10 cellular contexts compared by ENCODE assay signal in genomic region chr15:99252326-99252725, GRCh38. TPM values are rescaled to one million over a fixed set of nuclear protein-coding genes. Genes with fewer than 3 reads are reported as not detected.
A peak's percentile ranks its signal among the peaks of the same experiment; 100 is the strongest.
DNase-seq lines count a peak whose midpoint lies in the region; ATAC-seq and TF ChIP-seq lines count a peak whose summit lies in the region.
"Had no signal": no experiment of that assay in that cellular context is flagged by ENCODE, and none has a peak within 500 bp of the region (broad histone marks: within the 10 kb centered on the region; RNA-seq: fewer than 3 reads in every experiment).

No MANE protein-coding gene starts in this region.

- 55 to 67% (median 59%) methylated on average over 7 of the region's 7 CpGs for WGBS in stomach, 5 donors

- POLR2A ChIA-PET in activated CD4-positive, alpha-beta T cell treated with anti-CD3 and anti-CD28 coated beads for 36 hours (lab: Charles Lee): interaction anchor here (0.9 to 1.2 kb wide), 3 partner anchors 15 to 455 kb away, joined by 3 read pairs; no protein-coding TSS in a partner anchor

- H3K27ac Mint-ChIP-seq in activated CD4-positive, alpha-beta T cell treated with anti-CD3 and anti-CD28 coated beads for 36 hours: peak overlapping the region; percentile 19
- H3K27ac Mint-ChIP-seq in T-helper 17 cell: no peak overlapping the region
- H3K27ac Mint-ChIP-seq: nephron progenitor cell had no signal

- intact Hi-C loops in activated CD4-positive, alpha-beta T cell treated with anti-CD3 and anti-CD28 coated beads for 36 hours (cut with DNase I, micrococcal nuclease): loop anchor here (5.0 kb wide), 4 partner anchors 315 to 1350 kb away; partner anchors contain the start of genes ASB7 (in 2 of the 2), LINS1 (in 2 of the 2), ADAMTS17 (in 1 of the 2) and IGF1R (in 1 of the 2)
- intact Hi-C loops in stomach (cut with DNase I; ENCODE audit: low total_unique reads): no loop called here

- no peak for TF ChIP-seq POLR2A in stomach (IDR thresholded peaks at IDR 0.05)

- H3K36me3 ChIP-seq in iPS-15b (ENCODE audit: control insufficient read depth, insufficient read depth, low read length) (no peaks in the 10 kb centered on the region), stomach (peaks cover 0 to 16% (median 8%) of the 10 kb centered on the region in 4 donors)

- no peak for ATAC-seq in activated CD4-positive, alpha-beta T cell treated with anti-CD3 and anti-CD28 coated beads for 36 hours
- ATAC-seq in T-helper 17 cell: no peak
- ATAC-seq in HG02970 (IDR thresholded peaks at IDR 0.05; ENCODE audit: low FRiP score, unreplicated experiment): no peak
- ATAC-seq in GM18873 (IDR thresholded peaks at IDR 0.05; ENCODE audit: low FRiP score, unreplicated experiment): no peak

- no peak overlapping the region for H3K4me3 Mint-ChIP-seq in activated CD4-positive, alpha-beta T cell treated with anti-CD3 and anti-CD28 coated beads for 36 hours
- peak overlapping the region; percentile 85 for H3K4me3 Mint-ChIP-seq in T-helper 17 cell
- H3K4me3 Mint-ChIP-seq: nephron progenitor cell had no signal

- TF ChIP-seq CTCF in stomach (IDR thresholded peaks at IDR 0.05): no peak

- no peak overlapping the region for H3K9ac ChIP-seq in iPS-15b (ENCODE audit: low read depth, low read length)

- TF ChIP-seq EP300 in stomach (IDR thresholded peaks at IDR 0.05): no peak

- H3K4me1 ChIP-seq in iPS-15b (ENCODE audit: control insufficient read depth, insufficient read depth, low read length): no peaks in the 10 kb centered on the region
- H3K4me1 ChIP-seq in stomach: peaks cover 23 to 51% (median 37%) of the 10 kb centered on the region in 4 donors

- H3K27me3 ChIP-seq in iPS-15b (ENCODE audit: control insufficient read depth, insufficient read depth, low read length): peaks cover 6% of the 10 kb centered on the region
- H3K27me3 ChIP-seq in stomach: no peaks in the 10 kb centered on the region

- H3K27ac ChIP-seq in stomach: peak overlapping the region in 3 of 5 donors; percentile 91 to 96 (median 92)

- peak; percentile 25 for DNase-seq in activated CD4-positive, alpha-beta T cell treated with anti-CD3 and anti-CD28 coated beads for 36 hours
- no peak for DNase-seq in activated CD4-positive, alpha-beta T cell treated with anti-CD3 and anti-CD28 coated beads, Interleukin-2, amount 50 U/mL, for 4 hours
- DNase-seq in T-helper 17 cell (no peak), stomach (no peak)
- DNase-seq in activated CD4-positive, alpha-beta T cell treated with anti-CD3 and anti-CD28 coated beads, Interleukin-2, amount 50 U/mL, for 1 hour: no peak
- DNase-seq: NCI-H524, nephron progenitor cell had no signal

- CTCF ChIA-PET in activated CD4-positive, alpha-beta T cell treated with anti-CD3 and anti-CD28 coated beads for 36 hours (lab: Charles Lee): interaction anchor here (0.6 to 1.5 kb wide), 2 partner anchors 27 to 1915 kb away, joined by 3 to 4 read pairs; no protein-coding TSS in a partner anchor

- H3K9me3 ChIP-seq in T-helper 17 cell (ENCODE audit: control insufficient read depth, low read length, poor library complexity, severe bottlenecking): no peaks in the 10 kb centered on the region
- H3K9me3 ChIP-seq in iPS-15b (ENCODE audit: control insufficient read depth, insufficient read depth, low read length): no peaks in the 10 kb centered on the region
- no peaks in the 10 kb centered on the region for H3K9me3 ChIP-seq in stomach

- H3K36me3 Mint-ChIP-seq in activated CD4-positive, alpha-beta T cell treated with anti-CD3 and anti-CD28 coated beads for 36 hours (ENCODE audit: low read depth): peaks cover 6% of the 10 kb centered on the region
- peaks cover 3% of the 10 kb centered on the region for H3K36me3 Mint-ChIP-seq in T-helper 17 cell (ENCODE audit: low read depth)

- H3K4me1 Mint-ChIP-seq in activated CD4-positive, alpha-beta T cell treated with anti-CD3 and anti-CD28 coated beads for 36 hours: peaks cover 22% of the 10 kb centered on the region
- H3K4me1 Mint-ChIP-seq in T-helper 17 cell: peaks cover 18% of the 10 kb centered on the region

- H3K9me3 Mint-ChIP-seq in activated CD4-positive, alpha-beta T cell treated with anti-CD3 and anti-CD28 coated beads for 36 hours (ENCODE audit: low read depth): no peaks in the 10 kb centered on the region
- H3K9me3 Mint-ChIP-seq: nephron progenitor cell had no signal

- H3K4me3 ChIP-seq in iPS-15b (ENCODE audit: low read depth, low read length) (peak overlapping the region; percentile 72), stomach (peak overlapping the region; percentile 67 to 85 (median 80))

- H3K27me3 Mint-ChIP-seq in activated CD4-positive, alpha-beta T cell treated with anti-CD3 and anti-CD28 coated beads for 36 hours: no peaks in the 10 kb centered on the region
- no peaks in the 10 kb centered on the region for H3K27me3 Mint-ChIP-seq in T-helper 17 cell

RNA-seq across cellular contexts. Expression of gene LRRC28, which starts 1.0 kb away (rescaled TPM):
- total RNA-seq in activated CD4-positive, alpha-beta T cell treated with anti-CD3 and anti-CD28 coated beads for 36 hours: 10 to 100 TPM; 15.2 to 18.2 TPM
- total RNA-seq in T-helper 17 cell: 10 to 100 TPM; 12.6 to 15.6 TPM
- total RNA-seq in stomach: 10 to 100 TPM; 21.4 to 82.6 (median 28.0) TPM
- polyA plus RNA-seq in stomach: 10 to 100 TPM in 2 of 3 donors, 1 to 10 TPM in 1; 9.6 to 32.5 (median 13.6) TPM

RNA-seq across cellular contexts. Expression of gene TTC23, which starts 2.9 kb away (rescaled TPM):
- total RNA-seq in activated CD4-positive, alpha-beta T cell treated with anti-CD3 and anti-CD28 coated beads for 36 hours: 1 to 10 TPM; 5.5 to 9.0 TPM
- total RNA-seq in T-helper 17 cell (under 1 TPM in 1 of 2 donors, not detected in 1; 0.30 TPM), stomach (10 to 100 TPM in 4 of 5 donors, 1 to 10 TPM in 1; 3.8 to 75.3 (median 25.0) TPM)
- polyA plus RNA-seq in stomach: 10 to 100 TPM in 1 of 3 donors, 1 to 10 TPM in 2; 6.9 to 13.3 (median 7.7) TPM
